Comparison of ENCODE assay signal across 1 cellular context in the genomic region with DNA sequence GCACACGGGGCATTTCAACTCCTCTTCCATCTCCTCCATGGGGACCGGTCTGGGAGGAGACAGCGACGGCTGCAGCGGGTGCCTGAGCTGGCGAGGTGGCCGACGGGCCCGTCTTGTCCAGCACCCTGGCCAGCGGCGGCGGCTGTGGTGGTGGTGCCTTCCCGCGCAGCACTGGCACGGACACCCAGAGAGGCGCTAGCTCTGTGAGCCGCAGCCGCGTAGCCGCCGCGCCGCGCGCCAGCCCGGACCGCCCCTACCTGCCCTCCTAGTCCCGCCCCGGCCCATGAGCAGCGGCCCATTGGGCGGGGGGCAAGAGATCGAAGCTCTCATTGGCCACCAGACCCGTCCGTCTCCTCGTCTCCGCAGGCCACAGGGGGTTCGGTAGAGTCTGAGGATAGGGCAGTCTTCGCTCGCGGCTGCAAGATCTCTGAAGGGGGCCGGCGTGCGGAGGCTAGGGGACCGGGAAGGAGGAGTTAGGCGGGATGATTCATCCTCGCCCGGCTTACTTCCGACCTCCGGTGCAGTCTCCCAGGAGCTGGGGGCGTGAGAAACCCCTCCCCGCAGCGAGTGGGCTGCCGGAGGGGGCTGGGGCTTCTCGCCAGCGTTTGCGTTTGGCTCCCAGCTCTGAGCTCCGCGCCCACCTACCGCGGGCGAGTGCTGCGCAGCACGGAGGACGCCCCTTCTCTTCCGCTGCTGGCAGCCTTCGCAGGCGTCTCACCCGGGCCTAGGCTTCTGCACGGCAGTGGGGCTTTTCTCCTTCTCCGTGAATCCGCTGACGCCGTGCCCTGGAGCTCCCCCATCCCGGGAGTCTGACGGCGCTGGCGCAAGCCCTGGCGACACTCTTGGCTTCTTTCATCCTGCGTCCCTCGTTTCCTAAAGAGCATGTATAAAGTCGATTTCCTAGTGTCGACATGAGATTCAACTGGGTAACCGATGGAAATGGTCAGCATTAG.
TF ChIP-seq lines count a peak whose summit lies in the region.

A gene (minus strand): TSS at position 205 of the 953 bp plus-strand sequence. CDS start 166 bp downstream, at position 39.

TF ChIP-seq in HEK293, 187 proteins besides CTCF, POLR2A, EP300 and RAD21 (continued from another document):
- TF ChIP-seq, protein P1, sequence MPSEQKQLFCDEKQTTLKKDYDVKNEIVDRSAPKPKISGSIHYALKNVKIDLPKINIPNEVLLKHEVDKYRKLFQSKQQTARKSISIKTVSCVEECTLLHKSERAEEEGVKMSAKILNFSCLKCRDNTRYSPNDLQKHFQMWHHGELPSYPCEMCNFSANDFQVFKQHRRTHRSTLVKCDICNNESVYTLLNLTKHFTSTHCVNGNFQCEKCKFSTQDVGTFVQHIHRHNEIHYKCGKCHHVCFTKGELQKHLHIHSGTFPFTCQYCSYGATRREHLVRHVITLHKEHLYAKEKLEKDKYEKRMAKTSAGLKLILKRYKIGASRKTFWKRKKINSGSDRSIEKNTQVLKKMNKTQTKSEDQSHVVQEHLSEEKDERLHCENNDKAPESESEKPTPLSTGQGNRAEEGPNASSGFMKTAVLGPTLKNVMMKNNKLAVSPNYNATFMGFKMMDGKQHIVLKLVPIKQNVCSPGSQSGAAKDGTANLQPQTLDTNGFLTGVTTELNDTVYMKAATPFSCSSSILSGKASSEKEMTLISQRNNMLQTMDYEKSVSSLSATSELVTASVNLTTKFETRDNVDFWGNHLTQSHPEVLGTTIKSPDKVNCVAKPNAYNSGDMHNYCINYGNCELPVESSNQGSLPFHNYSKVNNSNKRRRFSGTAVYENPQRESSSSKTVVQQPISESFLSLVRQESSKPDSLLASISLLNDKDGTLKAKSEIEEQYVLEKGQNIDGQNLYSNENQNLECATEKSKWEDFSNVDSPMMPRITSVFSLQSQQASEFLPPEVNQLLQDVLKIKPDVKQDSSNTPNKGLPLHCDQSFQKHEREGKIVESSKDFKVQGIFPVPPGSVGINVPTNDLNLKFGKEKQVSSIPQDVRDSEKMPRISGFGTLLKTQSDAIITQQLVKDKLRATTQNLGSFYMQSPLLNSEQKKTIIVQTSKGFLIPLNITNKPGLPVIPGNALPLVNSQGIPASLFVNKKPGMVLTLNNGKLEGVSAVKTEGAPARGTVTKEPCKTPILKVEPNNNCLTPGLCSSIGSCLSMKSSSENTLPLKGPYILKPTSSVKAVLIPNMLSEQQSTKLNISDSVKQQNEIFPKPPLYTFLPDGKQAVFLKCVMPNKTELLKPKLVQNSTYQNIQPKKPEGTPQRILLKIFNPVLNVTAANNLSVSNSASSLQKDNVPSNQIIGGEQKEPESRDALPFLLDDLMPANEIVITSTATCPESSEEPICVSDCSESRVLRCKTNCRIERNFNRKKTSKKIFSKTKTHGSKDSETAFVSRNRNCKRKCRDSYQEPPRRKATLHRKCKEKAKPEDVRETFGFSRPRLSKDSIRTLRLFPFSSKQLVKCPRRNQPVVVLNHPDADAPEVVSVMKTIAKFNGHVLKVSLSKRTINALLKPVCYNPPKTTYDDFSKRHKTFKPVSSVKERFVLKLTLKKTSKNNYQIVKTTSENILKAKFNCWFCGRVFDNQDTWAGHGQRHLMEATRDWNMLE (tag by site-specific recombination; conservative IDR thresholded peaks at IDR 0.05; ENCODE audit: low read depth) = no peak
- TF ChIP-seq ZNF701 (tag by site-specific recombination; IDR thresholded peaks at IDR 0.05) (no peak), ZNF274 (IDR thresholded peaks at IDR 0.05; ENCODE audit: low read length) (no peak), ZNF274 (tag by site-specific recombination; IDR thresholded peaks at IDR 0.05; ENCODE audit: borderline replicate concordance) (no peak), ZNF596 (tag by site-specific recombination; IDR thresholded peaks at IDR 0.05) (no peak), ZNF600 (tag by site-specific recombination; IDR thresholded peaks at IDR 0.05) (peak; percentile 75), ZNF510 (tag by site-specific recombination; IDR thresholded peaks at IDR 0.05; ENCODE audit: insufficient replicate concordance) (no peak), TRIM28 (IDR thresholded peaks at IDR 0.05; ENCODE audit: borderline replicate concordance, low read length) (peak; percentile 72), ZNF10 (tag by site-specific recombination; IDR thresholded peaks at IDR 0.05) (no peak; the same call in 1 of the 2 replicates), ZNF621 (tag by site-specific recombination; IDR thresholded peaks at IDR 0.05) (no peak), ZNF624 (tag by site-specific recombination; IDR thresholded peaks at IDR 0.05) (no peak), BCL11B (tag by site-specific recombination; IDR thresholded peaks at IDR 0.05; ENCODE audit: low read depth) (no peak), KLF16 (tag by site-specific recombination; IDR thresholded peaks at IDR 0.05) (no peak), TCF7L2 (IDR thresholded peaks at IDR 0.05; ENCODE audit: borderline replicate concordance, low read depth, low read length) (0 out of 2 replicates have a peak, but pooled peaks have one; percentile 17), ZFHX2 (tag by site-specific recombination; conservative IDR thresholded peaks at IDR 0.05) (peak; percentile 97), EGR2 (tag by site-specific recombination; IDR thresholded peaks at IDR 0.05; ENCODE audit: low read depth) (peak; percentile 94), ZNF341 (tag by site-specific recombination; IDR thresholded peaks at IDR 0.05; ENCODE audit: low read depth) (peak; percentile 33), ZNF514 (tag by site-specific recombination; IDR thresholded peaks at IDR 0.05) (no peak), ZNF211 (tag by site-specific recombination; IDR thresholded peaks at IDR 0.05; ENCODE audit: low read depth) (no peak), RBAK (tag by site-specific recombination; IDR thresholded peaks at IDR 0.05) (no peak), ZSCAN30 (tag by site-specific recombination; IDR thresholded peaks at IDR 0.05) (peak; percentile 54; the same call in 1 of the 2 replicates), ZNF174 (tag by site-specific recombination; IDR thresholded peaks at IDR 0.05) (no peak), ZNF157 (tag by site-specific recombination; IDR thresholded peaks at IDR 0.05) (no peak), ZNF843 (tag by site-specific recombination; IDR thresholded peaks at IDR 0.05) (peak; percentile 46; the same call in 1 of the 2 replicates), ZNF416 (tag by site-specific recombination; IDR thresholded peaks at IDR 0.05) (no peak), ZNF391 (tag by site-specific recombination; IDR thresholded peaks at IDR 0.05; ENCODE audit: borderline replicate concordance, low read depth) (no peak), ZNF335 (tag by site-specific recombination; conservative IDR thresholded peaks at IDR 0.05) (peak; percentile 77), ZNF394 (tag by site-specific recombination; IDR thresholded peaks at IDR 0.05; ENCODE audit: borderline replicate concordance) (no peak), ZFP37 (tag by site-specific recombination; IDR thresholded peaks at IDR 0.05) (peak; percentile 67; the same call in 1 of the 2 replicates), ZNF830 (tag by site-specific recombination; IDR thresholded peaks at IDR 0.05; ENCODE audit: low read depth) (no peak), ZBTB8A (tag by site-specific recombination; IDR thresholded peaks at IDR 0.05) (peak; percentile 70), ZNF501 (tag by site-specific recombination; IDR thresholded peaks at IDR 0.05) (peak; percentile 78), ZNF571 (tag by site-specific recombination; IDR thresholded peaks at IDR 0.05) (no peak)
- TF ChIP-seq, protein P2, sequence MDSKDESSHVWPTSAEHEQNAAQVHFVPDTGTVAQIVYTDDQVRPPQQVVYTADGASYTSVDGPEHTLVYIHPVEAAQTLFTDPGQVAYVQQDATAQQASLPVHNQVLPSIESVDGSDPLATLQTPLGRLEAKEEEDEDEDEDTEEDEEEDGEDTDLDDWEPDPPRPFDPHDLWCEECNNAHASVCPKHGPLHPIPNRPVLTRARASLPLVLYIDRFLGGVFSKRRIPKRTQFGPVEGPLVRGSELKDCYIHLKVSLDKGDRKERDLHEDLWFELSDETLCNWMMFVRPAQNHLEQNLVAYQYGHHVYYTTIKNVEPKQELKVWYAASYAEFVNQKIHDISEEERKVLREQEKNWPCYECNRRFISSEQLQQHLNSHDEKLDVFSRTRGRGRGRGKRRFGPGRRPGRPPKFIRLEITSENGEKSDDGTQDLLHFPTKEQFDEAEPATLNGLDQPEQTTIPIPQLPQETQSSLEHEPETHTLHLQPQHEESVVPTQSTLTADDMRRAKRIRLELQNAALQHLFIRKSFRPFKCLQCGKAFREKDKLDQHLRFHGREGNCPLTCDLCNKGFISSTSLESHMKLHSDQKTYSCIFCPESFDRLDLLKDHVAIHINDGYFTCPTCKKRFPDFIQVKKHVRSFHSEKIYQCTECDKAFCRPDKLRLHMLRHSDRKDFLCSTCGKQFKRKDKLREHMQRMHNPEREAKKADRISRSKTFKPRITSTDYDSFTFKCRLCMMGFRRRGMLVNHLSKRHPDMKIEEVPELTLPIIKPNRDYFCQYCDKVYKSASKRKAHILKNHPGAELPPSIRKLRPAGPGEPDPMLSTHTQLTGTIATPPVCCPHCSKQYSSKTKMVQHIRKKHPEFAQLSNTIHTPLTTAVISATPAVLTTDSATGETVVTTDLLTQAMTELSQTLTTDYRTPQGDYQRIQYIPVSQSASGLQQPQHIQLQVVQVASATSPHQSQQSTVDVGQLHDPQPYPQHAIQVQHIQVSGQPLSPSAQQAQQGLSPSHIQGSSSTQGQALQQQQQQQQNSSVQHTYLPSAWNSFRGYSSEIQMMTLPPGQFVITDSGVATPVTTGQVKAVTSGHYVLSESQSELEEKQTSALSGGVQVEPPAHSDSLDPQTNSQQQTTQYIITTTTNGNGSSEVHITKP (tag by site-specific recombination; IDR thresholded peaks at IDR 0.05) = peak; percentile 74; the same call in 1 of the 2 replicates
- TF ChIP-seq, protein P3, sequence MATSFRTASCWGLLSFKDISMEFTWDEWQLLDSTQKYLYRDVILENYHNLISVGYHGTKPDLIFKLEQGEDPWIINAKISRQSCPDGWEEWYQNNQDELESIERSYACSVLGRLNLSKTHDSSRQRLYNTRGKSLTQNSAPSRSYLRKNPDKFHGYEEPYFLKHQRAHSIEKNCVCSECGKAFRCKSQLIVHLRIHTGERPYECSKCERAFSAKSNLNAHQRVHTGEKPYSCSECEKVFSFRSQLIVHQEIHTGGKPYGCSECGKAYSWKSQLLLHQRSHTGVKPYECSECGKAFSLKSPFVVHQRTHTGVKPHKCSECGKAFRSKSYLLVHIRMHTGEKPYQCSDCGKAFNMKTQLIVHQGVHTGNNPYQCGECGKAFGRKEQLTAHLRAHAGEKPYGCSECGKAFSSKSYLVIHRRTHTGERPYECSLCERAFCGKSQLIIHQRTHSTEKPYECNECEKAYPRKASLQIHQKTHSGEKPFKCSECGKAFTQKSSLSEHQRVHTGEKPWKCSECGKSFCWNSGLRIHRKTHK (tag by site-specific recombination; IDR thresholded peaks at IDR 0.05) = no peak
- TF ChIP-seq, protein P4, sequence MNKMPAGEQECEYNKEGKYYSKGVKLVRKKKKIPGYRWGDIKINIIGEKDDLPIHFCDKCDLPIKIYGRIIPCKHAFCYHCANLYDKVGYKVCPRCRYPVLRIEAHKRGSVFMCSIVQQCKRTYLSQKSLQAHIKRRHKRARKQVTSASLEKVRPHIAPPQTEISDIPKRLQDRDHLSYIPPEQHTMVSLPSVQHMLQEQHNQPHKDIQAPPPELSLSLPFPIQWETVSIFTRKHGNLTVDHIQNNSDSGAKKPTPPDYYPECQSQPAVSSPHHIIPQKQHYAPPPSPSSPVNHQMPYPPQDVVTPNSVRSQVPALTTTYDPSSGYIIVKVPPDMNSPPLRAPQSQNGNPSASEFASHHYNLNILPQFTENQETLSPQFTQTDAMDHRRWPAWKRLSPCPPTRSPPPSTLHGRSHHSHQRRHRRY (tag by site-specific recombination; IDR thresholded peaks at IDR 0.05) = no peak
- TF ChIP-seq, protein P5, sequence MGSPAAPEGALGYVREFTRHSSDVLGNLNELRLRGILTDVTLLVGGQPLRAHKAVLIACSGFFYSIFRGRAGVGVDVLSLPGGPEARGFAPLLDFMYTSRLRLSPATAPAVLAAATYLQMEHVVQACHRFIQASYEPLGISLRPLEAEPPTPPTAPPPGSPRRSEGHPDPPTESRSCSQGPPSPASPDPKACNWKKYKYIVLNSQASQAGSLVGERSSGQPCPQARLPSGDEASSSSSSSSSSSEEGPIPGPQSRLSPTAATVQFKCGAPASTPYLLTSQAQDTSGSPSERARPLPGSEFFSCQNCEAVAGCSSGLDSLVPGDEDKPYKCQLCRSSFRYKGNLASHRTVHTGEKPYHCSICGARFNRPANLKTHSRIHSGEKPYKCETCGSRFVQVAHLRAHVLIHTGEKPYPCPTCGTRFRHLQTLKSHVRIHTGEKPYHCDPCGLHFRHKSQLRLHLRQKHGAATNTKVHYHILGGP (tag by site-specific recombination; IDR thresholded peaks at IDR 0.05) = no peak
